31 cellular contexts compared by ENCODE assay signal in genomic region chr18:62396967-62397366, GRCh38.
"Had no signal": no experiment of that assay in that cellular context is flagged by ENCODE, and none has a peak within 500 bp of the region (broad histone marks: within the 10 kb centered on the region; RNA-seq: fewer than 3 reads in every experiment).

No MANE protein-coding gene starts in this region.

- H3K9me3 Mint-ChIP-seq: activated naive CD4-positive, alpha-beta T cell treated with anti-CD3 and anti-CD28 coated beads, Interleukin-2, amount 50 U/mL, for 72 hours; memory B cell had no signal

- H3K27ac Mint-ChIP-seq: brain, memory B cell had no signal

- DNase-seq: activated CD4-positive, CD25-positive, alpha-beta regulatory T cell; activated naive CD4-positive, alpha-beta T cell; adrenal gland; aorta; cerebellar nuclear complex; colonic mucosa; effector CD8-positive, alpha-beta T cell; esophagus squamous epithelium; foreskin melanocyte; heart right ventricle; midbrain; naive thymus-derived CD4-positive, alpha-beta T cell; nucleus accumbens; pancreas; retina; sigmoid colon; SK-N-SH; small intestine; stimulated activated CD4-positive, alpha-beta T cell treated with anti-CD3 and anti-CD28 coated beads, Interleukin-4, amount 100 ng/mL, for 4 hours; stimulated activated naive CD4-positive, alpha-beta T cell; SW 1271; tibial artery; upper lobe of right lung had no signal

- H3K9me3 ChIP-seq: adrenal gland, colonic mucosa, esophagus squamous epithelium, heart right ventricle, pancreas, prostate gland, sigmoid colon, SK-N-SH, suprapubic skin, tibial artery, upper lobe of right lung had no signal

- H3K4me1 Mint-ChIP-seq: brain had no signal

- H3K27me3 ChIP-seq: adrenal gland, cardiac muscle cell, colonic mucosa, heart right ventricle, pancreas, sigmoid colon, upper lobe of right lung had no signal

- H3K36me3 Mint-ChIP-seq: activated naive CD4-positive, alpha-beta T cell treated with anti-CD3 and anti-CD28 coated beads, Interleukin-2, amount 50 U/mL, for 72 hours; brain; memory B cell; naive thymus-derived CD4-positive, alpha-beta T cell had no signal

- H3K4me2 ChIP-seq: SK-N-SH had no signal

- H3K4me3 ChIP-seq: adrenal gland, cardiac muscle cell, colonic mucosa, esophagus squamous epithelium, heart right ventricle, pancreas, prostate gland, sigmoid colon, suprapubic skin, tibial artery, upper lobe of right lung had no signal

- H3K9ac ChIP-seq: SK-N-SH had no signal

- H3K36me3 ChIP-seq: adrenal gland, cardiac muscle cell, colonic mucosa, esophagus squamous epithelium, heart right ventricle, pancreas, prostate gland, sigmoid colon, suprapubic skin, tibial artery, upper lobe of right lung had no signal

- H3K27ac ChIP-seq: adrenal gland, cardiac muscle cell, colonic mucosa, epithelial cell of prostate, esophagus squamous epithelium, heart right ventricle, pancreas, prostate gland, sigmoid colon, suprapubic skin, tibial artery, upper lobe of right lung had no signal

- ATAC-seq: heart right ventricle; naive thymus-derived CD4-positive, alpha-beta T cell; pancreas; upper lobe of right lung had no signal

- FAIRE-seq: endometrium, pancreas, small intestine had no signal

- H3K4me1 ChIP-seq: adrenal gland, colonic mucosa, esophagus squamous epithelium, pancreas, prostate gland, sigmoid colon, suprapubic skin, tibial artery, upper lobe of right lung had no signal

- H3K4me3 Mint-ChIP-seq: brain; memory B cell; naive thymus-derived CD4-positive, alpha-beta T cell had no signal
